Comparison of ENCODE assay signal across 10 cellular contexts in the genomic region with DNA sequence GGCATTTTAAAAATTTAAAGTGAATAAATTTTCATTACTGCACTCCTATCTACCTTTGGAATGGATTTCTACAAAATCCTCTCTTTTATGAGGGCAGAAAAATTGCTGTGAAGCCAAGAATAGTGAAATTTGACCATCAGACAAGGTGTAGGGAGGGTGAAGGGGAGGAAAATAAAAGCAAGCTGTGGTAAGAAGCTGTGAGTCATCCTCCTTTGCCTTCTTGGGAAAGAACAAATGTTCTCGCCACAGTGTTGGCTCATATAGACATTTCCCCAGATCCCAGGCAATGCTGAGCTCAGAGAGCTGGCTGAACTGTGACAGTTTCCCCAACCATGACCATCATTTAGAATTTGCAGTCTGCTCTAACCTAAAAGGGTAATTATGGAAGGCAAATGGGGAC.
A peak's percentile ranks its signal among the peaks of the same experiment; 100 is the strongest.
DNase-seq lines count a peak whose midpoint lies in the region; ATAC-seq and TF ChIP-seq lines count a peak whose summit lies in the region.
"Had no signal": no experiment of that assay in that cellular context is flagged by ENCODE, and none has a peak within 500 bp of the region (broad histone marks: within the 10 kb centered on the region; RNA-seq: fewer than 3 reads in every experiment).

No MANE protein-coding gene starts in this region.

- CTCF ChIA-PET in AG04450 (lab: Charles Lee) = interaction anchor here (0.5 to 1.2 kb wide), 4 partner anchors 8 to 396 kb away, joined by 3 to 4 read pairs (median 3); no protein-coding TSS in a partner anchor

- peak; percentile 73 for DNase-seq in AG04450 (ENCODE audit: low read depth, low spot score)
- DNase-seq in NCI-H446 treated with DMSO at 0.1 percent for 48 hours (lab: John Stamatoyannopoulos, UW) = peak; percentile 32
- peak in 1 of 10 donors; percentile 44 for DNase-seq in dorsolateral prefrontal cortex
- no peak for DNase-seq in KBM-7
- DNase-seq in RPMI8226 = no peak
- DNase-seq: activated naive CD8-positive, alpha-beta T cell treated with anti-CD3 and anti-CD28 coated beads, Interleukin-2, amount 10 ng/mL, durations not matched to agents 7 days and 5 days; COR-L47 had no signal

- no peaks in the 10 kb centered on the region for H3K9me3 ChIP-seq in AG04450 (ENCODE audit: control insufficient read depth, insufficient read depth, low read length)
- H3K9me3 ChIP-seq in muscle layer of duodenum (ENCODE audit: control insufficient read depth in 1 of 2, low read length in 2 of 2) = no peaks in the 10 kb centered on the region

- ATAC-seq in HG03457 (IDR thresholded peaks at IDR 0.05; ENCODE audit: unreplicated experiment) = no peak
- ATAC-seq in HG03159 (IDR thresholded peaks at IDR 0.05; ENCODE audit: unreplicated experiment) = no peak

- peaks cover 5 to 6% of the 10 kb centered on the region in 2 donors for H3K36me3 ChIP-seq in muscle layer of duodenum (ENCODE audit: control insufficient read depth in 1 of 2, insufficient read depth in 2 of 2, low read length in 2 of 2)

- intact Hi-C loops in dorsolateral prefrontal cortex (cut with DNase I) = no loop called here

- H3K4me1 ChIP-seq in muscle layer of duodenum (ENCODE audit: control insufficient read depth in 1 of 2, insufficient read depth in 2 of 2, low read length in 2 of 2) = peaks cover 5 to 16% of the 10 kb centered on the region in 2 donors

- TF ChIP-seq CTCF in AG04450 (IDR thresholded peaks at IDR 0.05; ENCODE audit: low read depth, low read length) (no peak), dorsolateral prefrontal cortex (IDR thresholded peaks at IDR 0.05 in 54 of 56, conservative IDR thresholded peaks at IDR 0.05 in 2 of 56; ENCODE audit: low read depth in 1 of 56, partially characterized antibody in 56 of 56) (no peak)

- H3K27me3 ChIP-seq in AG04450 (ENCODE audit: control insufficient read depth, insufficient read depth, low read length) (no peaks in the 10 kb centered on the region), dorsolateral prefrontal cortex (no peaks in the 10 kb centered on the region), muscle layer of duodenum (ENCODE audit: low read depth, low read length) (no peaks in the 10 kb centered on the region)

- in situ Hi-C loops in KBM-7 (cut with MboI; ENCODE audit: low pct_unique_long_range_greater_than_20kb, low sequenced_read_pairs) = no loop called here

- H3K27ac ChIP-seq in AG04450 (ENCODE audit: low read depth, low read length) (no peak overlapping the region), dorsolateral prefrontal cortex (peak overlapping the region in 40 of 59 donors; percentile 2 to 82 (median 56)), muscle layer of duodenum (ENCODE audit: low read length) (peak overlapping the region; percentile 64)

- POLR2A ChIA-PET in AG04450 (lab: Yijun Ruan, JAX) = interaction anchor here (0.7 to 1.1 kb wide), 3 partner anchors 10 to 22 kb away, joined by 3 to 5 read pairs (median 4); no protein-coding TSS in a partner anchor

- H3K4me3 ChIP-seq in AG04450 (ENCODE audit: low read depth, low read length) = no peak overlapping the region
- H3K4me3 ChIP-seq in dorsolateral prefrontal cortex = no peak overlapping the region
- no peak overlapping the region for H3K4me3 ChIP-seq in muscle layer of duodenum (ENCODE audit: low read depth in 1 of 2, low read length in 2 of 2)

Comparison
In these comparisons a context has a peak if more than half of its experiments do, and no peak if none do; other contexts are left out.
1. DNase-seq: peak in AG04450 (single experiment) and NCI-H446 treated with DMSO at 0.1 percent for 48 hours (single experiment); none in KBM-7 (single experiment) and RPMI8226 (single experiment).